Comparison of ENCODE assay signal across 1 cellular context in genomic region chr13:46134961-46135522, GRCh38.
TF ChIP-seq lines count a peak whose summit lies in the region.

No MANE protein-coding gene starts in this region.

TF ChIP-seq in HepG2, 621 proteins besides CTCF, POLR2A, EP300 and RAD21 (continues in another document):
- no peak for TF ChIP-seq CBFB (CRISPR knock-in tag; IDR thresholded peaks at IDR 0.05)
- 0 out of 2 replicates have a peak, but pooled peaks have one; percentile 43 for TF ChIP-seq ZNF292 (CRISPR knock-in tag; IDR thresholded peaks at IDR 0.05; ENCODE audit: borderline replicate concordance, low read depth)
- TF ChIP-seq ZNF484 (CRISPR knock-in tag; IDR thresholded peaks at IDR 0.05; ENCODE audit: borderline replicate concordance, low read depth) = no peak
- peak; percentile 43; the same call in 1 of the 3 replicates for TF ChIP-seq MXI1 (IDR thresholded peaks at IDR 0.05; ENCODE audit: borderline replicate concordance, low read depth, low read length)
- 0 out of 2 replicates have a peak, but pooled peaks have one; percentile 20 for TF ChIP-seq TFE3 (CRISPR knock-in tag; IDR thresholded peaks at IDR 0.05)
- TF ChIP-seq HDAC2 (CRISPR knock-in tag; IDR thresholded peaks at IDR 0.05) = peak; percentile 25; the same call in 1 of the 2 replicates
- 0 out of 2 replicates have a peak, but pooled peaks have one; percentile 10 for TF ChIP-seq DMAP1 (CRISPR knock-in tag; IDR thresholded peaks at IDR 0.05)
- TF ChIP-seq PAXIP1 (CRISPR knock-in tag; conservative IDR thresholded peaks at IDR 0.05) = peak; percentile 53
- TF ChIP-seq MBD4 (IDR thresholded peaks at IDR 0.05; ENCODE audit: borderline replicate concordance, low read length) = no peak
- no peak for TF ChIP-seq SOX13 (IDR thresholded peaks at IDR 0.05)
- TF ChIP-seq SOX13 (CRISPR knock-in tag; conservative IDR thresholded peaks at IDR 0.05 in 1 of 2, IDR thresholded peaks at IDR 0.05 in 1 of 2) = peak in 1 of 2 experiments; percentile 35; a peak in 1 of 4 replicates
- TF ChIP-seq GATAD2A (CRISPR knock-in tag; IDR thresholded peaks at IDR 0.05) = peak; percentile 47; the same call in 1 of the 2 replicates
- peak; percentile 50; the same call in 1 of the 2 replicates for TF ChIP-seq AHDC1 (CRISPR knock-in tag; IDR thresholded peaks at IDR 0.05; ENCODE audit: borderline replicate concordance)
- TF ChIP-seq SIN3B (IDR thresholded peaks at IDR 0.05; ENCODE audit: low read length) = no peak
- peak; percentile 48; the same call in 1 of the 2 replicates for TF ChIP-seq POGZ (CRISPR knock-in tag; IDR thresholded peaks at IDR 0.05)
- TF ChIP-seq KMT2B (CRISPR knock-in tag; IDR thresholded peaks at IDR 0.05) = no peak
- TF ChIP-seq FOXA3 (CRISPR knock-in tag; IDR thresholded peaks at IDR 0.05) = 0 out of 2 replicates have a peak, but pooled peaks have one; percentile 10
- TF ChIP-seq SMAD3 (CRISPR knock-in tag; IDR thresholded peaks at IDR 0.05) = 0 out of 2 replicates have a peak, but pooled peaks have one; percentile 30
- no peak for TF ChIP-seq KLF11 (CRISPR knock-in tag; IDR thresholded peaks at IDR 0.05)
- no peak for TF ChIP-seq ZFY (CRISPR knock-in tag; IDR thresholded peaks at IDR 0.05)
- peak; percentile 60; the same call in 1 of the 2 replicates for TF ChIP-seq RXRB (CRISPR knock-in tag; IDR thresholded peaks at IDR 0.05; ENCODE audit: borderline replicate concordance)
- no peak for TF ChIP-seq KMT2A (CRISPR knock-in tag; IDR thresholded peaks at IDR 0.05)
- 0 out of 2 replicates have a peak, but pooled peaks have one; percentile 11 for TF ChIP-seq CEBPG (CRISPR knock-in tag; IDR thresholded peaks at IDR 0.05)
- TF ChIP-seq MLX (CRISPR knock-in tag; IDR thresholded peaks at IDR 0.05) = no peak
- no peak for TF ChIP-seq ZNF567 (CRISPR knock-in tag; IDR thresholded peaks at IDR 0.05; ENCODE audit: borderline replicate concordance)
- no peak for TF ChIP-seq SOX5 (CRISPR knock-in tag; IDR thresholded peaks at IDR 0.05; ENCODE audit: borderline replicate concordance)
- peak; percentile 23 for TF ChIP-seq HNF4A (CRISPR knock-in tag; IDR thresholded peaks at IDR 0.05)
- peak; percentile 74; the same call in 1 of the 2 replicates for TF ChIP-seq ARID5B (CRISPR knock-in tag; IDR thresholded peaks at IDR 0.05)
- peak; percentile 74 for TF ChIP-seq MAX (IDR thresholded peaks at IDR 0.05)
- 0 out of 2 replicates have a peak, but pooled peaks have one; percentile 22 for TF ChIP-seq PITX1 (CRISPR knock-in tag; IDR thresholded peaks at IDR 0.05)
- no peak for TF ChIP-seq FOXA1 (IDR thresholded peaks at IDR 0.05)
- TF ChIP-seq FOXA1 (CRISPR knock-in tag; IDR thresholded peaks at IDR 0.05) = no peak
- 0 out of 2 replicates have a peak, but pooled peaks have one; percentile 11 for TF ChIP-seq ZNF574 (CRISPR knock-in tag; IDR thresholded peaks at IDR 0.05)
- TF ChIP-seq HHEX (CRISPR knock-in tag; IDR thresholded peaks at IDR 0.05) = no peak
- TF ChIP-seq GPN1 (CRISPR knock-in tag; IDR thresholded peaks at IDR 0.05; ENCODE audit: borderline replicate concordance) = no peak
- TF ChIP-seq SKIL (CRISPR knock-in tag; IDR thresholded peaks at IDR 0.05; ENCODE audit: borderline replicate concordance) = no peak
- no peak for TF ChIP-seq ZNF441 (CRISPR knock-in tag; IDR thresholded peaks at IDR 0.05; ENCODE audit: borderline replicate concordance)
- peak; percentile 12; the same call in 1 of the 2 replicates for TF ChIP-seq RARA (CRISPR knock-in tag; IDR thresholded peaks at IDR 0.05)
- TF ChIP-seq GFI1 (CRISPR knock-in tag; IDR thresholded peaks at IDR 0.05; ENCODE audit: borderline replicate concordance) = 0 out of 2 replicates have a peak, but pooled peaks have one; percentile 17
- TF ChIP-seq ZNF644 (CRISPR knock-in tag; IDR thresholded peaks at IDR 0.05; ENCODE audit: low read depth) = 0 out of 2 replicates have a peak, but pooled peaks have one; percentile 38
- peak; percentile 61; the same call in 1 of the 2 replicates for TF ChIP-seq ZNF121 (CRISPR knock-in tag; IDR thresholded peaks at IDR 0.05)
- no peak for TF ChIP-seq ONECUT2 (CRISPR knock-in tag; IDR thresholded peaks at IDR 0.05)
